25 cellular contexts compared by ENCODE assay signal in the genomic region with DNA sequence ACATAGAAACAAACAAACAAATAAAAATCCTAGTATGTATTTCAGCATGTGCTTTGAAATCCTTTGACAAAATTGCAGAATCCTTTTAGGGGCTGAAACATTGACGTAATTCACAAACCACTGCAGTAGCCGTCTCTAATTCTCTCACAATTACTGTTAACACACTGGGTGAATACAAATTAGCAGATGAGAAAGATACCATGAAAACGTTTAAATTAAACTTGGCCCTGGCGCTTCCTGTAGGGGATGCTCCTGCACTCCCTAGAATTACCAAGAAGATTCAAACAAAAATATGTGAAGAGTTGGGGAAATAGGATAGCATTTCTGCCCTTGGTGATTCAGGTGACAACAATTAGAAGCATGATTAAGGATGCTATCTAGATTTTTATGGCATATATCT.
"Had no signal": no experiment of that assay in that cellular context is flagged by ENCODE, and none has a peak within 500 bp of the region (broad histone marks: within the 10 kb centered on the region; RNA-seq: fewer than 3 reads in every experiment).

No MANE protein-coding gene starts in this region.

- H3K27ac ChIP-seq: hepatocyte, left ventricle myocardium inferior, ovary, right atrium auricular region, right lobe of liver, tibial nerve, uterus had no signal

- H3K9me3 Mint-ChIP-seq: stimulated activated memory B cell treated with anti-CD40 and anti-IgM and Interleukin-4, amounts not matched to agents 10 μg/mL and 1 μg/mL and 100 μg/mL, for 72 hours; stimulated activated naive CD8-positive, alpha-beta T cell treated with anti-CD3 and anti-CD28 coated beads, Interleukin-15, amount 100 ng/mL, for 72 hours had no signal

- H3K4me1 ChIP-seq: left ventricle myocardium inferior, right atrium auricular region, right lobe of liver, tibial nerve, uterus had no signal

- H3K36me3 ChIP-seq: left ventricle myocardium inferior, ovary, right atrium auricular region, right lobe of liver, tibial nerve, uterus had no signal

- H3K27me3 Mint-ChIP-seq: naive thymus-derived CD4-positive, alpha-beta T cell; natural killer cell treated with Interleukin-12 subunit alpha and Interleukin-12 subunit beta and Interleukin-15 and Interleukin-18, amount 100 ng/mL, for 72 hours; progenitor cell of endocrine pancreas; stimulated activated memory B cell treated with anti-CD40 and anti-IgM and Interleukin-4, amounts not matched to agents 10 μg/mL and 1 μg/mL and 100 μg/mL, for 72 hours; stimulated activated naive CD8-positive, alpha-beta T cell treated with anti-CD3 and anti-CD28 coated beads, Interleukin-15, amount 100 ng/mL, for 72 hours; type B pancreatic cell had no signal

- DNase-seq: kidney; left colon; left ventricle myocardium inferior; midbrain; mucosa of descending colon; naive thymus-derived CD4-positive, alpha-beta T cell; ovary; right lobe of liver; stimulated activated CD4-positive, alpha-beta T cell treated with anti-CD3 and anti-CD28 coated beads, Interleukin-1b, Interleukin-23, amount 100 ng/mL, for 48 hours; stimulated activated CD4-positive, alpha-beta T cell treated with anti-CD3 and anti-CD28 coated beads, Interleukin-2, amount 100 ng/mL, for 48 hours; stimulated activated CD4-positive, alpha-beta T cell treated with anti-CD3 and anti-CD28 coated beads, Interleukin-4, amount 100 ng/mL, for 4 hours; stimulated activated CD8-positive, alpha-beta memory T cell treated with anti-CD3 and anti-CD28 coated beads, Interleukin-4, amount 100 ng/mL, for 48 hours; stimulated activated naive CD4-positive, alpha-beta T cell treated with Interleukin-2 at 50 U/mL for 16 hours; stimulated activated naive CD8-positive, alpha-beta T cell treated with anti-CD3 and anti-CD28 coated beads, Interleukin-15, amount 100 ng/mL, for 72 hours; substantia nigra; uterus had no signal

- H3K27me3 ChIP-seq: hepatocyte, ovary, right atrium auricular region, right lobe of liver, tibial nerve, uterus had no signal

- H3K4me3 ChIP-seq: hepatocyte, left ventricle myocardium inferior, lung, mucosa of descending colon, ovary, right atrium auricular region, right lobe of liver, smooth muscle cell, tibial nerve, uterus had no signal

- H3K27ac Mint-ChIP-seq: naive thymus-derived CD4-positive, alpha-beta T cell; natural killer cell treated with Interleukin-12 subunit alpha and Interleukin-12 subunit beta and Interleukin-15 and Interleukin-18, amount 100 ng/mL, for 72 hours; progenitor cell of endocrine pancreas; stimulated activated memory B cell treated with anti-CD40 and anti-IgM and Interleukin-4, amounts not matched to agents 10 μg/mL and 1 μg/mL and 100 μg/mL, for 72 hours; stimulated activated naive CD8-positive, alpha-beta T cell treated with anti-CD3 and anti-CD28 coated beads, Interleukin-15, amount 100 ng/mL, for 72 hours; type B pancreatic cell had no signal

- H3K36me3 Mint-ChIP-seq: naive thymus-derived CD4-positive, alpha-beta T cell; natural killer cell treated with Interleukin-12 subunit alpha and Interleukin-12 subunit beta and Interleukin-15 and Interleukin-18, amount 100 ng/mL, for 72 hours; stimulated activated memory B cell treated with anti-CD40 and anti-IgM and Interleukin-4, amounts not matched to agents 10 μg/mL and 1 μg/mL and 100 μg/mL, for 72 hours; type B pancreatic cell had no signal

- ATAC-seq: left colon; mucosa of descending colon; naive thymus-derived CD4-positive, alpha-beta T cell; natural killer cell treated with Interleukin-12 subunit alpha and Interleukin-12 subunit beta and Interleukin-15 and Interleukin-18, amount 100 ng/mL, for 72 hours; right lobe of liver; stimulated activated memory B cell treated with anti-CD40 and anti-IgM and Interleukin-4, amounts not matched to agents 10 μg/mL and 1 μg/mL and 100 μg/mL, for 72 hours; stimulated activated naive CD8-positive, alpha-beta T cell treated with anti-CD3 and anti-CD28 coated beads, Interleukin-15, amount 100 ng/mL, for 72 hours had no signal

- H3K4me3 Mint-ChIP-seq: naive thymus-derived CD4-positive, alpha-beta T cell; natural killer cell treated with Interleukin-12 subunit alpha and Interleukin-12 subunit beta and Interleukin-15 and Interleukin-18, amount 100 ng/mL, for 72 hours; stimulated activated memory B cell treated with anti-CD40 and anti-IgM and Interleukin-4, amounts not matched to agents 10 μg/mL and 1 μg/mL and 100 μg/mL, for 72 hours; stimulated activated naive CD8-positive, alpha-beta T cell treated with anti-CD3 and anti-CD28 coated beads, Interleukin-15, amount 100 ng/mL, for 72 hours; type B pancreatic cell had no signal

- H3K4me1 Mint-ChIP-seq: naive thymus-derived CD4-positive, alpha-beta T cell; stimulated activated memory B cell treated with anti-CD40 and anti-IgM and Interleukin-4, amounts not matched to agents 10 μg/mL and 1 μg/mL and 100 μg/mL, for 72 hours; stimulated activated naive CD8-positive, alpha-beta T cell treated with anti-CD3 and anti-CD28 coated beads, Interleukin-15, amount 100 ng/mL, for 72 hours had no signal

- H3K79me2 ChIP-seq: hepatocyte had no signal

- H3K4me2 ChIP-seq: hepatocyte, smooth muscle cell had no signal
